Comparison of ENCODE assay signal across 21 cellular contexts in genomic region chr3:10432156-10432845, GRCh38.
DNase-seq lines count a peak whose midpoint lies in the region; ATAC-seq and TF ChIP-seq lines count a peak whose summit lies in the region.
"Had no signal": no experiment of that assay in that cellular context is flagged by ENCODE, and none has a peak within 500 bp of the region (broad histone marks: within the 10 kb centered on the region; RNA-seq: fewer than 3 reads in every experiment).

No MANE protein-coding gene starts in this region.

- no peak overlapping the region for H3K4me3 ChIP-seq in BLaER1 treated with 17β-estradiol and CSF1 and Interleukin-3, amounts not matched to agents 10 nM and 100 nM
- H3K4me3 ChIP-seq in HEK293 (ENCODE audit: low read depth, low read length) (no peak overlapping the region), neural cell (ENCODE audit: low read length) (peak overlapping the region; percentile 17)
- H3K4me3 ChIP-seq: ovary, skin epidermis, thoracic aorta had no signal

- no peaks in the 10 kb centered on the region for H4K20me1 ChIP-seq in BLaER1 treated with 17β-estradiol and CSF1 and Interleukin-3, amounts not matched to agents 10 nM and 100 nM
- H4K20me1 ChIP-seq in neural cell (ENCODE audit: insufficient read depth): no peaks in the 10 kb centered on the region

- H3F3A ChIP-seq in neural cell (ENCODE audit: insufficient read depth, low read length, poor library complexity, severe bottlenecking): no peaks in the 10 kb centered on the region

- TF ChIP-seq CTCF in HEK293 (tag by site-specific recombination; IDR thresholded peaks at IDR 0.05) (no peak), neural cell (IDR thresholded peaks at IDR 0.05; ENCODE audit: poor library complexity, severe bottlenecking) (no peak)

- peak; percentile 29 for TF ChIP-seq EP300 in neural cell (conservative IDR thresholded peaks at IDR 0.05; ENCODE audit: poor library complexity, severe bottlenecking)

- H2AFZ ChIP-seq in neural cell (ENCODE audit: low read depth, low read length): no peak overlapping the region

- ATAC-seq in HG03354 (IDR thresholded peaks at IDR 0.05; ENCODE audit: poor library complexity, severe bottlenecking, unreplicated experiment): no peak
- ATAC-seq: left cardiac atrium, T-cell, WTC11 had no signal

- H3K9me3 ChIP-seq in BLaER1 treated with 17β-estradiol and CSF1 and Interleukin-3, amounts not matched to agents 10 nM and 100 nM (replicated peaks in 1 of 11): no peaks in the 10 kb centered on the region
- H3K9me3 ChIP-seq in HEK293 (ENCODE audit: control insufficient read depth, insufficient read depth, low read depth, low read length) (no peaks in the 10 kb centered on the region), neural cell (ENCODE audit: low read length) (no peaks in the 10 kb centered on the region)
- H3K9me3 ChIP-seq: ovary, thoracic aorta had no signal

- no peak for TF ChIP-seq RAD21 in neural cell (conservative IDR thresholded peaks at IDR 0.05)

- peaks cover 0 to 10% (median 0%) of the 10 kb centered on the region in 11 experiments; a peak in 5 of 22 replicates for H3K36me3 ChIP-seq in BLaER1 treated with 17β-estradiol and CSF1 and Interleukin-3, amounts not matched to agents 10 nM and 100 nM
- no peaks in the 10 kb centered on the region for H3K36me3 ChIP-seq in HEK293 (ENCODE audit: control insufficient read depth in 2 of 2, insufficient read depth in 1 of 2, low read length in 2 of 2)
- no peaks in the 10 kb centered on the region for H3K36me3 ChIP-seq in neural cell (ENCODE audit: insufficient read depth, low read length)
- H3K36me3 ChIP-seq: ovary, thoracic aorta had no signal

- H3K79me2 ChIP-seq in neural cell (replicated peaks; ENCODE audit: insufficient read depth, low read length): no peaks in the 10 kb centered on the region

- H3K27ac ChIP-seq in BLaER1 treated with 17β-estradiol and CSF1 and Interleukin-3, amounts not matched to agents 10 nM and 100 nM: peak overlapping the region in 8 of 11 experiments; percentile 5 to 99 (median 74); a peak in 15 of 22 replicates
- H3K27ac ChIP-seq in HEK293 (ENCODE audit: extremely low read depth, low read depth, low read length): no peak overlapping the region
- H3K27ac ChIP-seq in neural cell (ENCODE audit: low read length): peak overlapping the region; percentile 54
- H3K27ac ChIP-seq: ovary, skin epidermis, thoracic aorta had no signal

- H3K4me1 ChIP-seq in BLaER1 treated with 17β-estradiol and CSF1 and Interleukin-3, amounts not matched to agents 10 nM and 100 nM: peaks cover 62 to 100% (median 100%) of the 10 kb centered on the region in 10 experiments
- peaks cover 3% of the 10 kb centered on the region; the same call in 1 of the 2 replicates for H3K4me1 ChIP-seq in HEK293 (ENCODE audit: control insufficient read depth, insufficient read depth, low read length)

- H3K9ac ChIP-seq in BLaER1 treated with 17β-estradiol and CSF1 and Interleukin-3, amounts not matched to agents 10 nM and 100 nM: peak overlapping the region in 10 of 11 experiments; percentile 12 to 88 (median 48); a peak in 18 of 22 replicates
- peak overlapping the region; percentile 10 for H3K9ac ChIP-seq in neural cell (ENCODE audit: low read length)

- H3K4me2 ChIP-seq in BLaER1 treated with 17β-estradiol and CSF1 and Interleukin-3, amounts not matched to agents 10 nM and 100 nM: peak overlapping the region; percentile 17 to 94 (median 88)
- H3K4me2 ChIP-seq in neural cell (ENCODE audit: low read length): no peak overlapping the region

- no peaks in the 10 kb centered on the region for H3K27me3 ChIP-seq in BLaER1 treated with 17β-estradiol and CSF1 and Interleukin-3, amounts not matched to agents 10 nM and 100 nM
- H3K27me3 ChIP-seq in neural cell (ENCODE audit: insufficient read depth, low read depth, low read length): no peaks in the 10 kb centered on the region
- H3K27me3 ChIP-seq: ovary had no signal

- DNase-seq in NCI-H524 (lab: John Stamatoyannopoulos, UW): peak; percentile 74 to 81
- no peak for DNase-seq in SW 1271 (lab: John Stamatoyannopoulos, UW)
- DNase-seq in cerebellar nuclear complex (lab: John Stamatoyannopoulos, UW): no peak
- DNase-seq: activated gamma-delta T cell treated with Interleukin-2 at 50 U/mL for 16 hours; anterior cingulate cortex; C1 segment of cervical spinal cord; DMS53; foreskin melanocyte; left cardiac atrium; NCI-H69; ovary; RPMI8226; stimulated activated CD4-positive, alpha-beta T cell treated with anti-CD3 and anti-CD28 coated beads, Interleukin-4, amount 100 ng/mL, for 4 hours; T-cell had no signal

- CTCF ChIA-PET in HEK293 (lab: Yijun Ruan, JAX): interaction anchor here (0.6 kb wide), 4 partner anchors 14 to 221 kb away, joined by 3 to 4 read pairs (median 4); no protein-coding TSS in a partner anchor

- H3K9me2 ChIP-seq in neural cell (ENCODE audit: insufficient read depth, low read length): no peaks in the 10 kb centered on the region

- POLR2A ChIA-PET in HEK293 (lab: Yijun Ruan, JAX): no interaction called here

TF ChIP-seq in HEK293, 187 proteins besides CTCF, POLR2A, EP300 and RAD21 (continues in another document):
- no peak for TF ChIP-seq ZNF26 (tag by site-specific recombination; IDR thresholded peaks at IDR 0.05)
- TF ChIP-seq ZNF426 (tag by site-specific recombination; IDR thresholded peaks at IDR 0.05): no peak
- 0 out of 2 replicates have a peak, but pooled peaks have one; percentile 12 for TF ChIP-seq GLIS1 (tag by site-specific recombination; IDR thresholded peaks at IDR 0.05)
- TF ChIP-seq ZBTB48 (tag by site-specific recombination; IDR thresholded peaks at IDR 0.05): 0 out of 2 replicates have a peak, but pooled peaks have one; percentile 43
- TF ChIP-seq ZBTB20 (tag by site-specific recombination; IDR thresholded peaks at IDR 0.05): peak; percentile 28; the same call in 1 of the 2 replicates
- TF ChIP-seq TRIM28 (IDR thresholded peaks at IDR 0.05; ENCODE audit: borderline replicate concordance, low read length): no peak
- no peak for TF ChIP-seq SALL2 (tag by site-specific recombination; IDR thresholded peaks at IDR 0.05; ENCODE audit: borderline replicate concordance)
- no peak for TF ChIP-seq ZNF10 (tag by site-specific recombination; IDR thresholded peaks at IDR 0.05)

TF ChIP-seq in neural cell, 6 proteins besides CTCF, POLR2A, EP300 and RAD21:
- TF ChIP-seq POLR2AphosphoS5 (IDR thresholded peaks at IDR 0.05) (peak; percentile 27), MXI1 (conservative IDR thresholded peaks at IDR 0.05; ENCODE audit: poor library complexity, severe bottlenecking) (no peak), EZH2 (IDR thresholded peaks at IDR 0.05; ENCODE audit: borderline replicate concordance, insufficient read depth, low read length, poor library complexity, severe bottlenecking) (no peak), TAF1 (IDR thresholded peaks at IDR 0.05; ENCODE audit: low read depth) (no peak), SMC3 (conservative IDR thresholded peaks at IDR 0.05; ENCODE audit: poor library complexity) (no peak), REST (IDR thresholded peaks at IDR 0.05; ENCODE audit: borderline replicate concordance) (no peak)

Comparison
In these comparisons a context has a peak if more than half of its experiments do, and no peak if none do; other contexts are left out.
1. DNase-seq: peak in NCI-H524 (2 of 2); none in SW 1271 (0 of 2) and cerebellar nuclear complex (0 of 2).